In genomic region chr9:16092627-16093091, GRCh38 we compare ENCODE assay signal across 14 cellular contexts.
DNase-seq lines count a peak whose midpoint lies in the region; ATAC-seq and TF ChIP-seq lines count a peak whose summit lies in the region.
"Had no signal": no experiment of that assay in that cellular context is flagged by ENCODE, and none has a peak within 500 bp of the region (broad histone marks: within the 10 kb centered on the region; RNA-seq: fewer than 3 reads in every experiment).

No MANE protein-coding gene starts in this region.

- H3K9me3 ChIP-seq in BE2C (no peaks in the 10 kb centered on the region), heart left ventricle (peaks cover 0 to 21% (median 0%) of the 10 kb centered on the region in 12 donors), psoas muscle (no peaks in the 10 kb centered on the region)

- H3K36me3 ChIP-seq in BE2C (no peaks in the 10 kb centered on the region), heart left ventricle (no peaks in the 10 kb centered on the region), psoas muscle (ENCODE audit: insufficient read depth in 1 of 2, low read depth in 1 of 2) (no peaks in the 10 kb centered on the region)
- H3K36me3 ChIP-seq: stomach had no signal

- H3K4me1 ChIP-seq in BE2C (no peaks in the 10 kb centered on the region), heart left ventricle (peaks cover 0 to 10% (median 0%) of the 10 kb centered on the region in 12 donors), psoas muscle (no peaks in the 10 kb centered on the region)

- TF ChIP-seq CTCF in BE2C (IDR thresholded peaks at IDR 0.05; ENCODE audit: low read depth, low read length) (no peak), heart left ventricle (IDR thresholded peaks at IDR 0.05) (no peak), psoas muscle (IDR thresholded peaks at IDR 0.05) (no peak)

- ATAC-seq in heart left ventricle (peak in 3 of 4 donors; percentile 55 to 77 (median 63)), psoas muscle (no peak), GM18511 (IDR thresholded peaks at IDR 0.05; ENCODE audit: unreplicated experiment) (no peak), GM21786 (IDR thresholded peaks at IDR 0.05; ENCODE audit: unreplicated experiment) (no peak)

- intact Hi-C loops in heart left ventricle (cut with DNase I) = no loop called here
- intact Hi-C loops in psoas muscle (cut with DNase I) = no loop called here

- H3K27ac ChIP-seq in heart left ventricle = peak overlapping the region in 2 of 12 donors; percentile 5 to 50
- no peak overlapping the region for H3K27ac ChIP-seq in psoas muscle
- H3K27ac ChIP-seq: KMS-11 had no signal

- 28 to 51% (median 42%) methylated on average over 7 of the region's 7 CpGs for WGBS in heart left ventricle, 4 donors
- WGBS in psoas muscle, 3 donors = 10 to 21% (median 15%) methylated on average over 7 of the region's 7 CpGs

- no peaks in the 10 kb centered on the region for H3K27me3 ChIP-seq in BE2C
- no peaks in the 10 kb centered on the region for H3K27me3 ChIP-seq in heart left ventricle
- H3K27me3 ChIP-seq in psoas muscle (ENCODE audit: insufficient read depth in 3 of 3, low read length in 2 of 3) = no peaks in the 10 kb centered on the region
- H3K27me3 ChIP-seq: stomach had no signal

- TF ChIP-seq POLR2A in heart left ventricle (IDR thresholded peaks at IDR 0.05) = no peak

- H3K4me3 ChIP-seq in BE2C (ENCODE audit: low read depth, low read length) = no peak overlapping the region
- peak overlapping the region in 1 of 12 donors; percentile 16 for H3K4me3 ChIP-seq in heart left ventricle
- no peak overlapping the region for H3K4me3 ChIP-seq in psoas muscle
- H3K4me3 ChIP-seq: stomach had no signal

- peak; percentile 29 for DNase-seq in BE2C
- DNase-seq in SK-N-DZ (ENCODE audit: low spot score) = peak; percentile 71
- DNase-seq in heart left ventricle = peak in 3 of 5 donors; percentile 25 to 58 (median 57)
- DNase-seq in psoas muscle = peak; percentile 16 to 55
- no peak for DNase-seq in NCI-H446 (lab: John Stamatoyannopoulos, UW)
- no peak for DNase-seq in H4 (ENCODE audit: low spot score)
- DNase-seq: activated effector memory CD4-positive, alpha-beta T cell treated with anti-CD3 and anti-CD28 coated beads, Interleukin-2, amount 50 U/mL, for 16 hours; NCI-H1105 treated with DMSO at 0.1 percent for 48 hours; NCI-H2227 treated with DMSO at 0.1 percent for 48 hours; posterior cingulate gyrus; stomach had no signal

Comparison
In these comparisons a context has a peak if more than half of its experiments do, and no peak if none do; other contexts are left out.
1. DNase-seq: peak in BE2C (single experiment), SK-N-DZ (single experiment), heart left ventricle (3 of 5) and psoas muscle (2 of 2); none in NCI-H446 (0 of 2) and H4 (single experiment).
2. ATAC-seq: peak in heart left ventricle (3 of 4); none in psoas muscle (0 of 4), GM18511 (single experiment) and GM21786 (single experiment).